In the genomic region with DNA sequence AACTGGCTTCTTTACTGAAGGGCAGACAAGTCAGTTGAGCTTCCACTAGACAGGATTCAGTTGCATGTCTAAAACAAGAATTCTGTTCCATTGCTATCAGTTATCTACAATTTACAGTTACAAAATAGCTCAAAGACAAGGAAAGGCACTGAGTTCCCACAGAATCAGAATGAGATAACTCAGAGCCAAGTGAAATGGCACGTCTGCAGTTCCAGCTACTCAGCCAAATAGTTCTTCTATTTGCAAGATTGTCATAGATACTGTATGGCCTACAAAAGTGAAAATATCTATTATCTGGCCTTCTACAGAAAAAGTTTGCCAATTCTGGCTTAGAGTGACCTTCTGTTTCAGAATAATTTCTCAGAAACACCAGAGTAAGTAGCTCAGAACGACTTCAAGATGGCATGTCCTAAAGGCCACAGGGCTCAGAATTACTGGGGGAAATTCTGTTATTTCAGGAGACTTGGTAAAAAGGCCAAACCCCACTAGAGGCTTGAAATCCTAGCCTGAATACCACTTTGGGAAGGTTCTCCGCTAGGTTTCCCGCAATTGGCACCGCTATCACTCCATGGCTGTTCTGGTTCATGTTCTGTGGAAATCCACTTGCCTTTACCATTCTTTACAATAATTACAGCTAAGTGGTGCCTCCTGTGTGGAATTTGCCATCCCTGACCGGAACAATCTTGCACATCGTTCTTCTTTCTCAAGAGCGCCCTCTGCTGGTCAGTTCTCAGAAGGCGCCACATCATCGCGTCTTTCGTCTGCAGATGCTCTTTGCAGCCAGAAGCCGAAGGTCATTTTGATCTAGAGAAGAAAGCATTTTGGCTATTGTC, we compare ENCODE assay signal across 8 cellular contexts. TPM values are rescaled to one million over a fixed set of nuclear protein-coding genes. Genes with fewer than 3 reads are reported as not detected.
DNase-seq lines count a peak whose midpoint lies in the region; ATAC-seq and TF ChIP-seq lines count a peak whose summit lies in the region.

No MANE protein-coding gene starts in this region.

- H3K27ac Mint-ChIP-seq in activated T-cell treated with anti-CD3 and anti-CD28 coated beads, Interleukin-2, amount 50 U/mL, for 72 hours: no peak overlapping the region
- no peak overlapping the region for H3K27ac Mint-ChIP-seq in neural progenitor cell

- no peak for TF ChIP-seq POLR2A in Peyer's patch (IDR thresholded peaks at IDR 0.05)

- peak; percentile 77 for DNase-seq in AG08395 (ENCODE audit: low spot score)
- peak; percentile 66 for DNase-seq in LoVo (ENCODE audit: low spot score)
- DNase-seq in Peyer's patch: peak; percentile 82 to 95 (median 85)
- peak; percentile 79 to 85 for DNase-seq in activated T-cell treated with anti-CD3 and anti-CD28 coated beads, Interleukin-2, amount 50 U/mL, for 72 hours
- peak; percentile 89 for DNase-seq in fibroblast of pulmonary artery (ENCODE audit: low read depth)
- DNase-seq in neural progenitor cell (ENCODE audit: low spot score): peak; percentile 86

- no peaks in the 10 kb centered on the region for H3K36me3 Mint-ChIP-seq in activated T-cell treated with anti-CD3 and anti-CD28 coated beads, Interleukin-2, amount 50 U/mL, for 72 hours (ENCODE audit: insufficient read depth in 2 of 2)
- H3K36me3 Mint-ChIP-seq in neural progenitor cell: no peaks in the 10 kb centered on the region

- no peak overlapping the region for H3K27ac ChIP-seq in Peyer's patch
- H3K27ac ChIP-seq in neural progenitor cell: no peak overlapping the region
- H3K27ac ChIP-seq in subcutaneous abdominal adipose tissue (ENCODE audit: low read depth, low read length): peak overlapping the region; percentile 63

- H3K79me2 ChIP-seq in neural progenitor cell (ENCODE audit: low read depth): no peaks in the 10 kb centered on the region

- no peaks in the 10 kb centered on the region for H3F3A ChIP-seq in neural progenitor cell (ENCODE audit: low read depth)

- H3K27me3 ChIP-seq in Peyer's patch (no peaks in the 10 kb centered on the region), neural progenitor cell (no peaks in the 10 kb centered on the region), subcutaneous abdominal adipose tissue (ENCODE audit: control insufficient read depth in 5 of 5, insufficient read depth in 4 of 5, low read length in 5 of 5) (no peaks in the 10 kb centered on the region)

- H3K9me3 ChIP-seq in Peyer's patch (no peaks in the 10 kb centered on the region), neural progenitor cell (ENCODE audit: low read depth) (no peaks in the 10 kb centered on the region), subcutaneous abdominal adipose tissue (ENCODE audit: control insufficient read depth in 5 of 5, low read length in 5 of 5) (no peaks in the 10 kb centered on the region)

- H3K4me1 ChIP-seq in Peyer's patch: no peaks in the 10 kb centered on the region
- H3K4me1 ChIP-seq in neural progenitor cell: peaks cover 7% of the 10 kb centered on the region
- H3K4me1 ChIP-seq in subcutaneous abdominal adipose tissue (ENCODE audit: control insufficient read depth in 5 of 5, insufficient read depth in 5 of 5, low read length in 5 of 5): peaks cover 0 to 16% (median 8%) of the 10 kb centered on the region in 5 donors

- H3K4me3 Mint-ChIP-seq in activated T-cell treated with anti-CD3 and anti-CD28 coated beads, Interleukin-2, amount 50 U/mL, for 72 hours: no peak overlapping the region
- peak overlapping the region; percentile 27 for H3K4me3 Mint-ChIP-seq in neural progenitor cell

- TF ChIP-seq CTCF in Peyer's patch (IDR thresholded peaks at IDR 0.05) (peak; percentile 68 to 96 (median 80)), fibroblast of pulmonary artery (IDR thresholded peaks at IDR 0.05; ENCODE audit: low read length, missing control alignments) (peak; percentile 92), neural progenitor cell (IDR thresholded peaks at IDR 0.05) (peak; percentile 98)

- H3K36me3 ChIP-seq in Peyer's patch (no peaks in the 10 kb centered on the region), neural progenitor cell (no peaks in the 10 kb centered on the region), subcutaneous abdominal adipose tissue (ENCODE audit: control insufficient read depth in 5 of 5, insufficient read depth in 5 of 5, low read length in 5 of 5) (no peaks in the 10 kb centered on the region)

- no peak overlapping the region for H3K4me2 ChIP-seq in neural progenitor cell

- H2AFZ ChIP-seq in neural progenitor cell (replicated peaks): peak overlapping the region; percentile 1

- peak; percentile 67 for ATAC-seq in GM19035 (IDR thresholded peaks at IDR 0.05; ENCODE audit: unreplicated experiment)
- peak; percentile 50 to 55 for ATAC-seq in activated T-cell treated with anti-CD3 and anti-CD28 coated beads, Interleukin-2, amount 50 U/mL, for 72 hours (replicated peaks in 1 of 2)

- peaks cover 21% of the 10 kb centered on the region for H3K4me1 Mint-ChIP-seq in activated T-cell treated with anti-CD3 and anti-CD28 coated beads, Interleukin-2, amount 50 U/mL, for 72 hours (ENCODE audit: low read depth)
- no peaks in the 10 kb centered on the region for H3K4me1 Mint-ChIP-seq in neural progenitor cell

- H4K20me1 ChIP-seq in neural progenitor cell (ENCODE audit: low read depth): no peaks in the 10 kb centered on the region

- H3K4me3 ChIP-seq in Peyer's patch: no peak overlapping the region
- H3K4me3 ChIP-seq in fibroblast of pulmonary artery (replicated peaks; ENCODE audit: low read depth, low read length): no peak overlapping the region
- no peak overlapping the region for H3K4me3 ChIP-seq in neural progenitor cell
- no peak overlapping the region for H3K4me3 ChIP-seq in subcutaneous abdominal adipose tissue (ENCODE audit: low read depth in 1 of 5, low read length in 5 of 5)

- no peaks in the 10 kb centered on the region for H3K27me3 Mint-ChIP-seq in activated T-cell treated with anti-CD3 and anti-CD28 coated beads, Interleukin-2, amount 50 U/mL, for 72 hours (ENCODE audit: low read depth)
- H3K27me3 Mint-ChIP-seq in neural progenitor cell (ENCODE audit: insufficient read depth, low read depth): peaks cover 10% of the 10 kb centered on the region

- no peaks in the 10 kb centered on the region for H3K9me3 Mint-ChIP-seq in activated T-cell treated with anti-CD3 and anti-CD28 coated beads, Interleukin-2, amount 50 U/mL, for 72 hours
- no peaks in the 10 kb centered on the region for H3K9me3 Mint-ChIP-seq in neural progenitor cell

- H3K9ac ChIP-seq in neural progenitor cell (no peak overlapping the region), subcutaneous abdominal adipose tissue (ENCODE audit: low read length in 5 of 5) (peak overlapping the region in 1 of 5 donors; percentile 7)

RNA-seq across cellular contexts. Expression of a gene that starts 10.6 kb away (rescaled TPM):
- total RNA-seq in Peyer's patch: 10 to 100 TPM; 15.7 to 48.3 (median 36.1) TPM
- 100 to 1,000 TPM; 191 to 207 TPM for total RNA-seq in activated T-cell treated with anti-CD3 and anti-CD28 coated beads, Interleukin-2, amount 50 U/mL, for 72 hours
- 149 and 414 TPM in 2 replicates for total RNA-seq in neural progenitor cell (ENCODE audit: low replicate concordance)
